Comparison of ENCODE assay signal across 25 cellular contexts in the genomic region with DNA sequence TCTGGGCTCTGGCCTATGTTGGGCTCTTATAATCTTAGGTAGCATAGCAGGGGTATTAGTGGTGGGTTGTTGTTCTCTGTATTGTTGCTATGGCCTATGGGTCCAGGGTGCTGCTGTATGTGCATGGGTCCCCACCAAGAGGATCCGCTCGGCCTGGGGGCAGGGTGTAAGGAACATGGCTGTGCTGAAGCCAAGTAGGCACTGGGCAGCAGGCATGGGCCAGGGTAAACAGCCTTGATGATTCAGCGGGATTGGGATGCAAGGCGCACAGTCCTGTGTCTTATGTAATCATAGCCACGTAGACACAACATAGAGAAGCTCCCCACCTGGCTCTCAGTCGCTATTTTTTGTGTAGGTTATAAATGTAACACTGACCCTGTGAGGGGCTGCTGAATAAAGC.
"Had no signal": no experiment of that assay in that cellular context is flagged by ENCODE, and none has a peak within 500 bp of the region (broad histone marks: within the 10 kb centered on the region; RNA-seq: fewer than 3 reads in every experiment).

No MANE protein-coding gene starts in this region.

- FAIRE-seq: endometrium, endothelial cell of umbilical vein had no signal

- ATAC-seq: activated CD8-positive, alpha-beta T cell treated with anti-CD3 and anti-CD28 coated beads for 36 hours; activated T-cell treated with anti-CD3 and anti-CD28 coated beads, Interleukin-2, amount 50 U/mL, for 4 hours; activated T-helper 17 cell treated with anti-CD3 and anti-CD28 coated beads, Interleukin-2, amount 50 U/mL, for 72 hours; body of pancreas; gastroesophageal sphincter had no signal

- H3K27ac ChIP-seq: body of pancreas, colonic mucosa, epithelial cell of prostate, esophagus squamous epithelium, gastroesophageal sphincter had no signal

- H3K4me1 ChIP-seq: body of pancreas, colonic mucosa, esophagus squamous epithelium, gastroesophageal sphincter had no signal

- H3K36me3 ChIP-seq: colonic mucosa, esophagus squamous epithelium, gastroesophageal sphincter had no signal

- H3K9me3 ChIP-seq: body of pancreas, colonic mucosa, gastroesophageal sphincter had no signal

- H3K4me3 ChIP-seq: body of pancreas, colonic mucosa, esophagus squamous epithelium, gastroesophageal sphincter had no signal

- H3K27me3 ChIP-seq: body of pancreas, colonic mucosa, esophagus squamous epithelium, gastroesophageal sphincter had no signal

- DNase-seq: activated CD4-positive, alpha-beta T cell treated with anti-CD3 and anti-CD28 coated beads for 48 hours; activated CD4-positive, alpha-beta T cell treated with anti-CD3 and anti-CD28 coated beads, Interleukin-2, amount 50 U/mL, for 1 hour; activated CD4-positive, alpha-beta T cell treated with anti-CD3 and anti-CD28 coated beads, Interleukin-2, amount 50 U/mL, for 48 hours; activated CD4-positive, CD25-positive, alpha-beta regulatory T cell; activated CD8-positive, alpha-beta memory T cell treated with anti-CD3 and anti-CD28 coated beads for 24 hours; activated CD8-positive, alpha-beta T cell treated with anti-CD3 and anti-CD28 coated beads for 36 hours; activated effector memory CD4-positive, alpha-beta T cell treated with Interleukin-2 at 50 U/mL for 16 hours; activated gamma-delta T cell treated with Interleukin-2 at 50 U/mL for 16 hours; activated naive CD4-positive, alpha-beta T cell treated with anti-CD3 and anti-CD28 coated beads, Interleukin-2, amount 50 U/mL, for 16 hours; activated naive CD4-positive, alpha-beta T cell treated with Interleukin-2 at 50 U/mL for 16 hours; activated T-cell treated with anti-CD3 and anti-CD28 coated beads, Interleukin-2, amount 50 U/mL, for 4 hours; amygdala; aorta; body of pancreas; caudate nucleus; colonic mucosa; effector CD8-positive, alpha-beta T cell; esophagus squamous epithelium; foreskin melanocyte; T-helper 2 cell had no signal
